18 cellular contexts compared by ENCODE assay signal in the genomic region with DNA sequence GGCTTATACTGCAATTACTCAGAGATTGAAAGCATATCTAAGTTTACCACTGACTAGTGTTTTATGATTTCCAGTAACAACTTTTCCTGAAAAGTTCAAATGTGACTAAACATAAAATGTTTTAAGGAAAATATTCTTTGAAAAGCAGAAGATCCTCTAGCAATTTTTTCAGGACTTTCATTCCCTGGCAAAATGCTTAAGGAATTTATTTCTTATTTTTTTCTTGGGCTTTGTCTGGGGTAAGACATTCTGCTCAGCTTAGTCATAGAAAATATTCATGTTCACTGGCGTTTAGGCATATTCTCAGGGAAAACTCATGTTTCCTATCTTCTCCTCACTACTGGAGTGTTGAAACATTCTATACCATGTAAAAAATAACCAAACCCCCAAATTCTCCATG.
DNase-seq lines count a peak whose midpoint lies in the region; ATAC-seq and TF ChIP-seq lines count a peak whose summit lies in the region.
"Had no signal": no experiment of that assay in that cellular context is flagged by ENCODE, and none has a peak within 500 bp of the region (broad histone marks: within the 10 kb centered on the region; RNA-seq: fewer than 3 reads in every experiment).

No MANE protein-coding gene starts in this region.

- CTCF ChIA-PET in naive thymus-derived CD4-positive, alpha-beta T cell (lab: Charles Lee): no interaction called here

- H3K36me3 Mint-ChIP-seq in chondrocyte (ENCODE audit: low read depth): no peaks in the 10 kb centered on the region
- no peaks in the 10 kb centered on the region for H3K36me3 Mint-ChIP-seq in naive thymus-derived CD4-positive, alpha-beta T cell

- no peaks in the 10 kb centered on the region for H3K27me3 Mint-ChIP-seq in chondrocyte (ENCODE audit: low read depth)
- H3K27me3 Mint-ChIP-seq in naive thymus-derived CD4-positive, alpha-beta T cell: no peaks in the 10 kb centered on the region

- H3K4me1 Mint-ChIP-seq in chondrocyte (ENCODE audit: low read depth): peaks cover 55% of the 10 kb centered on the region
- no peaks in the 10 kb centered on the region for H3K4me1 Mint-ChIP-seq in naive thymus-derived CD4-positive, alpha-beta T cell
- H3K4me1 Mint-ChIP-seq: nephron had no signal

- peak overlapping the region; percentile 82 for H3K27ac Mint-ChIP-seq in chondrocyte (ENCODE audit: unreplicated experiment)
- H3K27ac Mint-ChIP-seq in naive thymus-derived CD4-positive, alpha-beta T cell: no peak overlapping the region
- H3K27ac Mint-ChIP-seq: nephron; T-helper 1 cell treated with Interleukin-12 subunit alpha and Interleukin-12 subunit beta and Interleukin-4 antibody, amounts not matched to agents 30 μg/mL and 1 μg/mL, for 36 hours had no signal

- ATAC-seq in naive thymus-derived CD4-positive, alpha-beta T cell: no peak
- ATAC-seq: activated CD4-positive, CD25-positive, alpha-beta regulatory T cell treated with anti-CD3 and anti-CD28 coated beads, Interleukin-2, amount 50 U/mL, for 24 hours had no signal

- DNase-seq in AG10803 (ENCODE audit: low read depth) (peak; percentile 78), M059J (ENCODE audit: low read depth) (peak; percentile 12), chondrocyte (ENCODE audit: low spot score) (no peak), myocyte (ENCODE audit: low read depth) (peak; percentile 49), nucleus accumbens (lab: John Stamatoyannopoulos, UW) (no peak), superior temporal gyrus (ENCODE audit: extremely low spot score) (no peak)
- DNase-seq in naive thymus-derived CD4-positive, alpha-beta T cell: no peak
- no peak for DNase-seq in central memory CD4-positive, alpha-beta T cell
- DNase-seq: activated gamma-delta T cell treated with Interleukin-2 at 50 U/mL for 16 hours; MM.1S; NCI-H2029 treated with DMSO at 0.1 percent for 48 hours; NCI-H748 treated with DMSO at 0.1 percent for 48 hours; stimulated activated CD4-positive, alpha-beta T cell treated with anti-CD3 and anti-CD28 coated beads, Interleukin-4, amount 100 ng/mL, for 1 hour had no signal

- intact Hi-C loops in naive thymus-derived CD4-positive, alpha-beta T cell (cut with micrococcal nuclease): no loop called here

- no peak overlapping the region for H3K4me3 ChIP-seq in AG10803 (ENCODE audit: low read length)
- H3K4me3 ChIP-seq in naive thymus-derived CD4-positive, alpha-beta T cell (ENCODE audit: low read length): no peak overlapping the region
- H3K4me3 ChIP-seq: right atrium auricular region had no signal

- POLR2A ChIA-PET in naive thymus-derived CD4-positive, alpha-beta T cell (lab: Charles Lee): no interaction called here

- no peaks in the 10 kb centered on the region for H3K9me3 ChIP-seq in naive thymus-derived CD4-positive, alpha-beta T cell (ENCODE audit: control insufficient read depth in 2 of 3, low read length in 3 of 3)
- H3K9me3 ChIP-seq: right atrium auricular region had no signal

- H3K36me3 ChIP-seq in naive thymus-derived CD4-positive, alpha-beta T cell (ENCODE audit: control insufficient read depth in 2 of 3, insufficient read depth in 3 of 3, low read length in 3 of 3): no peaks in the 10 kb centered on the region
- H3K36me3 ChIP-seq: right atrium auricular region had no signal

- H3K4me1 ChIP-seq in naive thymus-derived CD4-positive, alpha-beta T cell (ENCODE audit: control insufficient read depth in 2 of 2, insufficient read depth in 2 of 2, low read length in 2 of 2): no peaks in the 10 kb centered on the region
- H3K4me1 ChIP-seq: right atrium auricular region had no signal

- no peak overlapping the region for H3K27ac ChIP-seq in naive thymus-derived CD4-positive, alpha-beta T cell (ENCODE audit: low read depth, low read length)
- H3K27ac ChIP-seq: epithelial cell of prostate, right atrium auricular region had no signal

- H3K9me3 Mint-ChIP-seq in chondrocyte (ENCODE audit: low read depth): peaks cover 5% of the 10 kb centered on the region
- H3K9me3 Mint-ChIP-seq in naive thymus-derived CD4-positive, alpha-beta T cell: peaks cover 0 to 15% (median 1%) of the 10 kb centered on the region in 11 donors

- no peak overlapping the region for H3K4me3 Mint-ChIP-seq in chondrocyte (ENCODE audit: unreplicated experiment)
- H3K4me3 Mint-ChIP-seq in naive thymus-derived CD4-positive, alpha-beta T cell: no peak overlapping the region
- H3K4me3 Mint-ChIP-seq: nephron; T-helper 1 cell treated with Interleukin-12 subunit alpha and Interleukin-12 subunit beta and Interleukin-4 antibody, amounts not matched to agents 30 μg/mL and 1 μg/mL, for 36 hours had no signal

- H3K27me3 ChIP-seq in naive thymus-derived CD4-positive, alpha-beta T cell (ENCODE audit: control insufficient read depth in 2 of 2, insufficient read depth in 2 of 2, low read length in 2 of 2): no peaks in the 10 kb centered on the region
- H3K27me3 ChIP-seq: right atrium auricular region had no signal

- TF ChIP-seq CTCF in AG10803 (conservative IDR thresholded peaks at IDR 0.05; ENCODE audit: low read length): no peak
- no peak for TF ChIP-seq CTCF in chondrocyte (IDR thresholded peaks at IDR 0.05)

Comparison
In these comparisons a context has a peak if more than half of its experiments do, and no peak if none do; other contexts are left out.
1. DNase-seq: peak in AG10803 (single experiment), M059J (single experiment) and myocyte (single experiment); none in chondrocyte (single experiment), nucleus accumbens (0 of 56), superior temporal gyrus (single experiment), naive thymus-derived CD4-positive, alpha-beta T cell (0 of 9) and central memory CD4-positive, alpha-beta T cell (single experiment).